Comparison of ENCODE assay signal across 8 cellular contexts in the genomic region with DNA sequence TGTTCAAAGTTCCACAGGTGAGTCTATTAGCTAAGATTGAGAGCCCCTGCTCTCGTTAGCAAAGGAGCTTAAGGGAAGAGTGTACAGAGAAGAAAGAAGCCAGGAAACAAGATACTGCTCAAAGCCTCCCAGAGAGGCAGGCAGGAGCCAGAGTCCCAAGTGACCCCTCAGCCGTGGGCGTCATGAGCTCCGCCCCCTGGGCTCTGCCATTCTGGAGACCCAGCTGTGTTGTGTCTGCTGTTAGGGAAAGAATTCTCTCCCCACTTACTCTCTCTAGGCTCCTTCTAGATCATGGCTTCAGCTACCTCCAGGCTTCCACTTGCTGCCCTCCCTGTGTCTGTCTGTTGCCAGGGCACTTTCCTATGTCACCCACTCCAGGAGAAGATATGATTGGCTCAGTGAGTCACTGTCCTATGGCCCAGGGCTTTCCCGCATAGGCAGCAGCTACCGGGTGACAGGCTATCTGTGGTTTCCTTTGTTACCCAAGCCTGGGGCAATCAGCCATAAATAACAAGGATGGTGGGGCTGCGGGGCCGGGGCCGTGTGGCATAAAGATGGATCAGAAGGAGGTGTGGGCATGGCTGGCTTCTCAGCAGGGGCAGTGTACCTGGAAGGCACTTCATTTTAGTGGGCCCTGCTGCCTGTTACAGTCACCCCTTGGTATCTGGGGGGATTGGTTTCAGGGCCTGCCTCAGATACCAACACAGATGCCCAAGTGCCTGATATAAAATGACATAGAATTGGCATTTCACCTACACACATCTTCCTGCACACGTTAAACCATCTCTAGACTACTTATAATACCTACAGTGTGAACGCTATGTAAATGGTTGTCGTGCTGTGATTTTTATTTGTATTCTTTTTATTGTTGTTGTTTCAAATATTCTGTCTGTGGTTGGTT.
DNase-seq lines count a peak whose midpoint lies in the region; ATAC-seq lines count a peak whose summit lies in the region.

No MANE protein-coding gene starts in this region.

- peak; percentile 92 for ATAC-seq in activated naive CD8-positive, alpha-beta T cell treated with anti-CD3 and anti-CD28 coated beads, Interleukin-2, amount 50 U/mL, for 24 hours
- ATAC-seq in HG03108 (IDR thresholded peaks at IDR 0.05; ENCODE audit: unreplicated experiment): no peak
- no peak for ATAC-seq in HG03432 (IDR thresholded peaks at IDR 0.05; ENCODE audit: unreplicated experiment)

- H3K4me1 Mint-ChIP-seq in activated naive CD8-positive, alpha-beta T cell treated with anti-CD3 and anti-CD28 coated beads, Interleukin-2, amount 50 U/mL, for 24 hours: peaks cover 8% of the 10 kb centered on the region

- no peak overlapping the region for H3K4me3 Mint-ChIP-seq in activated naive CD8-positive, alpha-beta T cell treated with anti-CD3 and anti-CD28 coated beads, Interleukin-2, amount 50 U/mL, for 24 hours

- H3K36me3 Mint-ChIP-seq in activated naive CD8-positive, alpha-beta T cell treated with anti-CD3 and anti-CD28 coated beads, Interleukin-2, amount 50 U/mL, for 24 hours (ENCODE audit: low read depth): no peaks in the 10 kb centered on the region

- H3K27me3 Mint-ChIP-seq in activated naive CD8-positive, alpha-beta T cell treated with anti-CD3 and anti-CD28 coated beads, Interleukin-2, amount 50 U/mL, for 24 hours: no peaks in the 10 kb centered on the region

- no peak overlapping the region for H3K27ac Mint-ChIP-seq in activated naive CD8-positive, alpha-beta T cell treated with anti-CD3 and anti-CD28 coated beads, Interleukin-2, amount 50 U/mL, for 24 hours

- DNase-seq in COLO829 (ENCODE audit: low spot score) (peak; percentile 41), NCI-H2107 (lab: John Stamatoyannopoulos, UW) (peak; percentile 38), kidney tubule cell (ENCODE audit: low spot score) (peak; percentile 86), globus pallidus (ENCODE audit: low spot score) (no peak)
- DNase-seq in activated naive CD8-positive, alpha-beta T cell treated with anti-CD3 and anti-CD28 coated beads, Interleukin-2, amount 50 U/mL, for 24 hours: no peak
- DNase-seq in activated effector memory CD4-positive, alpha-beta T cell treated with anti-CD3 and anti-CD28 coated beads, Interleukin-2, amount 50 U/mL, for 16 hours: no peak

- H3K9me3 Mint-ChIP-seq in activated naive CD8-positive, alpha-beta T cell treated with anti-CD3 and anti-CD28 coated beads, Interleukin-2, amount 50 U/mL, for 24 hours: no peaks in the 10 kb centered on the region

Comparison
In these comparisons a context has a peak if more than half of its experiments do, and no peak if none do; other contexts are left out.
1. DNase-seq: peak in COLO829 (single experiment), NCI-H2107 (single experiment) and kidney tubule cell (single experiment); none in activated naive CD8-positive, alpha-beta T cell treated with anti-CD3 and anti-CD28 coated beads, Interleukin-2, amount 50 U/mL, for 24 hours (single experiment), globus pallidus (single experiment) and activated effector memory CD4-positive, alpha-beta T cell treated with anti-CD3 and anti-CD28 coated beads, Interleukin-2, amount 50 U/mL, for 16 hours (single experiment).